ENCODE assay signal across 25 cellular contexts in the genomic region with DNA sequence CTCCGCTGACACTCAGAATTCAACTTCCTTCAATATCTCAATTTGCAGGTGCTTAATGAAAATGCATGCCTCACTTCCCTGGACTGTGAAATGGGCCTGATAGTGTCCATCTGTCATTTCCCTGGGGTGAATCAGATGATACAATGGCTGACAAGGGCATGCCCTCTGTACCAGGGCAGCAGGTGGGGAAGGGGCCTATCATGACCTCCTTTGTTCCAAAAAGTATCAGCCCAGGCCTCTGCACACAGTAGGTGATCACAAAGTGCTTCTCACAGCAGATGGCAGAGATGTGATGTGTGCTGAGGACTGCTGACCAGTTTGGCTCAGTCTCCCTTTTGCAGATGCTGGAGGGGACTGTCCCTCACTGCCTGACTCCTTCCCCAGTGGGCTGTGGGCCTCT.
"Had no signal": no experiment of that assay in that cellular context is flagged by ENCODE, and none has a peak within 500 bp of the region (broad histone marks: within the 10 kb centered on the region; RNA-seq: fewer than 3 reads in every experiment).

No MANE protein-coding gene starts in this region.

- DNase-seq: colonic mucosa; cortex of kidney; effector CD8-positive, alpha-beta T cell; effector memory CD8-positive, alpha-beta T cell; endodermal cell; erythroblast; esophagus squamous epithelium; foreskin fibroblast; foreskin melanocyte; gastrocnemius medialis; glutamatergic neuron; head of caudate nucleus; hypothalamus; immature natural killer cell; left cardiac atrium; left ventricle myocardium superior; lower lobe of right lung; mesenchymal stem cell; mucosa of descending colon had no signal

- H3K4me1 Mint-ChIP-seq: endodermal cell, immature natural killer cell, mesothelial cell of epicardium had no signal

- H3K9me3 Mint-ChIP-seq: dendritic cell treated with granulocyte-macrophage colony-stimulating factor and Interleukin-4, amounts not matched to agents 40 ng/mL and 50 ng/mL, for 4 days; effector memory CD8-positive, alpha-beta T cell; endodermal cell; mesothelial cell of epicardium had no signal

- H3K27me3 ChIP-seq: colonic mucosa, gastrocnemius medialis, hepatocyte had no signal

- H3K4me1 ChIP-seq: colonic mucosa, esophagus squamous epithelium, gastrocnemius medialis, left lung, lower lobe of right lung had no signal

- H3K27ac Mint-ChIP-seq: dendritic cell treated with granulocyte-macrophage colony-stimulating factor and Interleukin-4, amounts not matched to agents 40 ng/mL and 50 ng/mL, for 4 days; effector memory CD8-positive, alpha-beta T cell; endodermal cell; immature natural killer cell; mesothelial cell of epicardium had no signal

- H3K27ac ChIP-seq: colonic mucosa, epithelial cell of prostate, esophagus squamous epithelium, gastrocnemius medialis, hepatocyte, left lung, lower lobe of right lung had no signal

- H3K36me3 ChIP-seq: colonic mucosa, esophagus squamous epithelium, gastrocnemius medialis, left lung, lower lobe of right lung had no signal

- H3K9me3 ChIP-seq: colonic mucosa, esophagus squamous epithelium, gastrocnemius medialis, left lung, lower lobe of right lung, mucosa of descending colon had no signal

- H3K36me3 Mint-ChIP-seq: immature natural killer cell, mesothelial cell of epicardium had no signal

- H2AFZ ChIP-seq: hepatocyte had no signal

- ATAC-seq: effector memory CD8-positive, alpha-beta T cell; esophagus mucosa; gastrocnemius medialis; left cardiac atrium; left lung; left ventricle myocardium superior; lower lobe of right lung; mucosa of descending colon had no signal

- H3K4me3 ChIP-seq: colonic mucosa, esophagus squamous epithelium, gastrocnemius medialis, hepatocyte, left lung, lower lobe of right lung, mucosa of descending colon had no signal

- H3K4me2 ChIP-seq: hepatocyte had no signal

- H3K4me3 Mint-ChIP-seq: dendritic cell treated with granulocyte-macrophage colony-stimulating factor and Interleukin-4, amounts not matched to agents 40 ng/mL and 50 ng/mL, for 4 days; effector memory CD8-positive, alpha-beta T cell; endodermal cell; immature natural killer cell; mesothelial cell of epicardium had no signal
